In the genomic region with DNA sequence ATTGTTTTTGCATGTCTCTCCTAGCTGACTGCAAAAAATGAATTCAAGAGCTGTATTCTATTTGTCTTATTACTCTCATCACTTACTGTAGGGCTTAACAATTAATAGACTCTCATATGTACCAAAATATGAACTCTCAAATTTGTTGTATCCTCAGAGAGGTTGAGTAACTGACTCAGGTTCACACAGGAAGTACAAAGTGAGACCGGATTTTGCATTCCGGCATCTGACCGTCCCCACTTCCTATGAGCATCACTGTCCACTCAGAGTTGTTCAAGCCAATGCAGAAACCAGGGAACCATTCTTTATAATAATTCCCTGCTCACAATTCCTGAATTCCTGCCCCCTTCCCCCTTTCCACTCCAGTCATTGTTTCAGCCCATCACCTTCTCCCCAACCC, we compare ENCODE assay signal across 19 cellular contexts.
A peak's percentile ranks its signal among the peaks of the same experiment; 100 is the strongest.
DNase-seq lines count a peak whose midpoint lies in the region; ATAC-seq and TF ChIP-seq lines count a peak whose summit lies in the region.
"Had no signal": no experiment of that assay in that cellular context is flagged by ENCODE, and none has a peak within 500 bp of the region (broad histone marks: within the 10 kb centered on the region; RNA-seq: fewer than 3 reads in every experiment).

No MANE protein-coding gene starts in this region.

- H3K27me3 ChIP-seq in HUES64 (ENCODE audit: insufficient read depth, low read length) = no peaks in the 10 kb centered on the region
- H3K27me3 ChIP-seq: brain microvascular endothelial cell, dorsolateral prefrontal cortex, hepatocyte, ovary, upper lobe of right lung had no signal

- H3K4me1 Mint-ChIP-seq in activated T-cell treated with anti-CD3 and anti-CD28 coated beads, Interleukin-2, amount 50 U/mL, for 72 hours (ENCODE audit: low read depth) = peaks cover 78% of the 10 kb centered on the region
- peaks cover 48 to 86% (median 82%) of the 10 kb centered on the region in 4 donors for H3K4me1 Mint-ChIP-seq in naive thymus-derived CD8-positive, alpha-beta T cell
- H3K4me1 Mint-ChIP-seq in osteocyte (ENCODE audit: unreplicated experiment) = peaks cover 27% of the 10 kb centered on the region

- H3K36me3 ChIP-seq in HUES64 (ENCODE audit: insufficient read depth, low read length) = no peaks in the 10 kb centered on the region
- H3K36me3 ChIP-seq: brain microvascular endothelial cell, ovary, upper lobe of right lung, WERI-Rb-1 had no signal

- H3K9me3 ChIP-seq in HUES64 (ENCODE audit: insufficient read depth, low read depth, low read length) = no peaks in the 10 kb centered on the region
- H3K9me3 ChIP-seq: ovary, upper lobe of right lung had no signal

- peaks cover 2 to 8% of the 10 kb centered on the region in 2 donors for H3K36me3 Mint-ChIP-seq in activated T-cell treated with anti-CD3 and anti-CD28 coated beads, Interleukin-2, amount 50 U/mL, for 72 hours (ENCODE audit: insufficient read depth in 2 of 2)
- H3K36me3 Mint-ChIP-seq in naive thymus-derived CD8-positive, alpha-beta T cell = peaks cover 3 to 15% (median 5%) of the 10 kb centered on the region in 3 donors
- no peaks in the 10 kb centered on the region for H3K36me3 Mint-ChIP-seq in osteocyte (ENCODE audit: unreplicated experiment)

- H3K9ac ChIP-seq in HUES64 (ENCODE audit: low read depth, low read length) = no peak overlapping the region

- no peaks in the 10 kb centered on the region for H3K9me3 Mint-ChIP-seq in activated T-cell treated with anti-CD3 and anti-CD28 coated beads, Interleukin-2, amount 50 U/mL, for 72 hours
- H3K9me3 Mint-ChIP-seq in naive thymus-derived CD8-positive, alpha-beta T cell = no peaks in the 10 kb centered on the region
- no peaks in the 10 kb centered on the region for H3K9me3 Mint-ChIP-seq in osteocyte (ENCODE audit: unreplicated experiment)

- H3K27ac ChIP-seq in HUES64 (ENCODE audit: low read depth, low read length) = peak overlapping the region; percentile 73; the same call in 1 of the 2 replicates
- H3K27ac ChIP-seq: brain microvascular endothelial cell, dorsolateral prefrontal cortex, hepatocyte, ovary, RWPE1, upper lobe of right lung, WERI-Rb-1 had no signal

- POLR2A ChIA-PET in naive thymus-derived CD8-positive, alpha-beta T cell (lab: Charles Lee) = interaction anchor here (0.7 to 10.9 kb wide), 12 partner anchors 8 to 204 kb away, joined by 3 to 211 read pairs (median 5); partner anchors contain the start of genes AMIGO2 and PCED1B

- ATAC-seq in activated T-cell treated with anti-CD3 and anti-CD28 coated beads, Interleukin-2, amount 50 U/mL, for 72 hours (replicated peaks in 1 of 2) = peak in 1 of 2 donors; percentile 27
- ATAC-seq in naive thymus-derived CD8-positive, alpha-beta T cell = no peak
- no peak for ATAC-seq in HG02970 (IDR thresholded peaks at IDR 0.05; ENCODE audit: low FRiP score, unreplicated experiment)

- no peak for TF ChIP-seq CTCF in osteocyte (IDR thresholded peaks at IDR 0.05)

- no peak overlapping the region for H3K4me3 ChIP-seq in HUES64 (ENCODE audit: low read length)
- H3K4me3 ChIP-seq: dorsolateral prefrontal cortex, hepatocyte, ovary, upper lobe of right lung had no signal

- no peaks in the 10 kb centered on the region for H3K27me3 Mint-ChIP-seq in activated T-cell treated with anti-CD3 and anti-CD28 coated beads, Interleukin-2, amount 50 U/mL, for 72 hours (ENCODE audit: low read depth)
- no peaks in the 10 kb centered on the region for H3K27me3 Mint-ChIP-seq in naive thymus-derived CD8-positive, alpha-beta T cell
- H3K27me3 Mint-ChIP-seq in osteocyte (ENCODE audit: unreplicated experiment) = no peaks in the 10 kb centered on the region

- H3K4me3 Mint-ChIP-seq in activated T-cell treated with anti-CD3 and anti-CD28 coated beads, Interleukin-2, amount 50 U/mL, for 72 hours = peak overlapping the region; percentile 80 to 94
- H3K4me3 Mint-ChIP-seq in naive thymus-derived CD8-positive, alpha-beta T cell = peak overlapping the region; percentile 26 to 87 (median 81)
- H3K4me3 Mint-ChIP-seq in osteocyte (ENCODE audit: unreplicated experiment) = no peak overlapping the region
- H3K4me3 Mint-ChIP-seq: CD14-positive monocyte had no signal

- WGBS in HUES64 = 94% methylated on average over 3 of the region's 3 CpGs

- H3K4me1 ChIP-seq in HUES64 (ENCODE audit: insufficient read depth, low read length) = peaks cover 49% of the 10 kb centered on the region

- peak overlapping the region; percentile 99 for H3K27ac Mint-ChIP-seq in activated T-cell treated with anti-CD3 and anti-CD28 coated beads, Interleukin-2, amount 50 U/mL, for 72 hours
- H3K27ac Mint-ChIP-seq in naive thymus-derived CD8-positive, alpha-beta T cell = peak overlapping the region; percentile 82 to 100 (median 92)
- H3K27ac Mint-ChIP-seq in osteocyte (ENCODE audit: unreplicated experiment) = no peak overlapping the region

- DNase-seq in activated CD4-positive, alpha-beta T cell treated with anti-CD3 and anti-CD28 coated beads for 48 hours = peak; percentile 28
- DNase-seq in activated CD4-positive, alpha-beta T cell treated with anti-CD3 and anti-CD28 coated beads for 1 hour = no peak
- DNase-seq in activated T-cell treated with anti-CD3 and anti-CD28 coated beads, Interleukin-2, amount 50 U/mL, for 72 hours = no peak
- DNase-seq in naive thymus-derived CD8-positive, alpha-beta T cell = no peak
- DNase-seq in NCI-H1092 (lab: John Stamatoyannopoulos, UW) (no peak), osteocyte (ENCODE audit: extremely low spot score, unreplicated experiment) (no peak)
- DNase-seq: brain microvascular endothelial cell; dorsolateral prefrontal cortex; GOT3; NCI-H2029; ovary; stimulated activated CD4-positive, alpha-beta T cell treated with anti-CD3 and anti-CD28 coated beads, Interleukin-4, amount 100 ng/mL, for 1 hour; upper lobe of right lung; WERI-Rb-1 had no signal
